ENCODE assay signal across 8 cellular contexts in genomic region chr22:38788417-38788816, GRCh38. TPM values are rescaled to one million over a fixed set of nuclear protein-coding genes. Genes with fewer than 3 reads are reported as not detected.
A peak's percentile ranks its signal among the peaks of the same experiment; 100 is the strongest.
DNase-seq lines count a peak whose midpoint lies in the region; ATAC-seq and TF ChIP-seq lines count a peak whose summit lies in the region.

No MANE protein-coding gene starts in this region.

- peaks cover 9% of the 10 kb centered on the region for H3K4me1 Mint-ChIP-seq in osteocyte (ENCODE audit: unreplicated experiment)
- H3K4me1 Mint-ChIP-seq in activated CD4-positive, alpha-beta T cell treated with anti-CD3 and anti-CD28 coated beads, Interleukin-2, amount 10 ng/mL, durations not matched to agents 24 days and 14 days, result peaks cover 6% of the 10 kb centered on the region

- TF ChIP-seq CTCF in AG09309 (IDR thresholded peaks at IDR 0.05; ENCODE audit: control insufficient read depth, insufficient read depth, low read depth, low read length, missing control alignments) (no peak), osteocyte (IDR thresholded peaks at IDR 0.05) (no peak)

- DNase-seq in AG09309 (ENCODE audit: low read depth) (peak; percentile 80), NCI-H524 (lab: John Stamatoyannopoulos, UW) (peak; percentile 86 to 93), fibroblast of gingiva (ENCODE audit: low read depth) (peak; percentile 89), osteocyte (ENCODE audit: extremely low spot score, unreplicated experiment) (no peak), SIG-M5 treated with dmso at 0.1 percent for 504 hours (lab: John Stamatoyannopoulos, UW; ENCODE audit: unreplicated experiment) (no peak), NCI-H774 (lab: John Stamatoyannopoulos, UW) (no peak)
- no peak for DNase-seq in activated CD4-positive, alpha-beta T cell treated with anti-CD3 and anti-CD28 coated beads, Interleukin-2, amount 10 ng/mL, durations not matched to agents 24 days and 14 days

- intact Hi-C loops in activated CD4-positive, alpha-beta T cell treated with anti-CD3 and anti-CD28 coated beads, Interleukin-2, amount 10 ng/mL, durations not matched to agents 24 days and 14 days (cut with micrococcal nuclease), result no loop called here

- H3K4me3 Mint-ChIP-seq in osteocyte (ENCODE audit: unreplicated experiment), result no peak overlapping the region
- no peak overlapping the region for H3K4me3 Mint-ChIP-seq in activated CD4-positive, alpha-beta T cell treated with anti-CD3 and anti-CD28 coated beads, Interleukin-2, amount 10 ng/mL, durations not matched to agents 24 days and 14 days

- no peak overlapping the region for H3K4me3 ChIP-seq in AG09309 (ENCODE audit: control insufficient read depth, low read depth, low read length)

- no peaks in the 10 kb centered on the region for H3K36me3 Mint-ChIP-seq in osteocyte (ENCODE audit: unreplicated experiment)
- no peaks in the 10 kb centered on the region for H3K36me3 Mint-ChIP-seq in activated CD4-positive, alpha-beta T cell treated with anti-CD3 and anti-CD28 coated beads, Interleukin-2, amount 10 ng/mL, durations not matched to agents 24 days and 14 days (ENCODE audit: low read depth)

- H3K27ac Mint-ChIP-seq in osteocyte (ENCODE audit: unreplicated experiment), result peak overlapping the region; percentile 81
- no peak overlapping the region for H3K27ac Mint-ChIP-seq in activated CD4-positive, alpha-beta T cell treated with anti-CD3 and anti-CD28 coated beads, Interleukin-2, amount 10 ng/mL, durations not matched to agents 24 days and 14 days

- no peak for ATAC-seq in GM21381 (IDR thresholded peaks at IDR 0.05; ENCODE audit: unreplicated experiment)

- H3K27me3 Mint-ChIP-seq in osteocyte (ENCODE audit: unreplicated experiment), result no peaks in the 10 kb centered on the region
- H3K27me3 Mint-ChIP-seq in activated CD4-positive, alpha-beta T cell treated with anti-CD3 and anti-CD28 coated beads, Interleukin-2, amount 10 ng/mL, durations not matched to agents 24 days and 14 days, result no peaks in the 10 kb centered on the region

- no peaks in the 10 kb centered on the region for H3K9me3 Mint-ChIP-seq in osteocyte (ENCODE audit: unreplicated experiment)
- H3K9me3 Mint-ChIP-seq in activated CD4-positive, alpha-beta T cell treated with anti-CD3 and anti-CD28 coated beads, Interleukin-2, amount 10 ng/mL, durations not matched to agents 24 days and 14 days, result no peaks in the 10 kb centered on the region

RNA-seq across cellular contexts. Expression of gene DNAL4, which starts 5.5 kb away (rescaled TPM):
- 16.4 and 17.0 TPM in 2 replicates for total RNA-seq in osteocyte
- 5.5 and 6.3 TPM in 2 replicates for total RNA-seq in activated CD4-positive, alpha-beta T cell treated with anti-CD3 and anti-CD28 coated beads, Interleukin-2, amount 10 ng/mL, durations not matched to agents 24 days and 14 days

RNA-seq across cellular contexts. Expression of gene SUN2, which starts 32.6 kb away (rescaled TPM):
- total RNA-seq in osteocyte, result 148 and 151 TPM in 2 replicates
- total RNA-seq in activated CD4-positive, alpha-beta T cell treated with anti-CD3 and anti-CD28 coated beads, Interleukin-2, amount 10 ng/mL, durations not matched to agents 24 days and 14 days, result 124 and 128 TPM in 2 replicates

RNA-seq across cellular contexts. Expression of gene NPTXR, which starts 55.4 kb away (rescaled TPM):
- total RNA-seq in osteocyte, result 4.7 and 4.8 TPM in 2 replicates
- 0.98 and 1.0 TPM in 2 replicates for total RNA-seq in activated CD4-positive, alpha-beta T cell treated with anti-CD3 and anti-CD28 coated beads, Interleukin-2, amount 10 ng/mL, durations not matched to agents 24 days and 14 days

Comparison
In these comparisons a context has a peak if more than half of its experiments do, and no peak if none do; other contexts are left out.
1. DNase-seq: peak in AG09309 (single experiment), NCI-H524 (2 of 2) and fibroblast of gingiva (single experiment); none in osteocyte (single experiment), activated CD4-positive, alpha-beta T cell treated with anti-CD3 and anti-CD28 coated beads, Interleukin-2, amount 10 ng/mL, durations not matched to agents 24 days and 14 days (single experiment), SIG-M5 treated with dmso at 0.1 percent for 504 hours (single experiment) and NCI-H774 (single experiment).